Comparison of ENCODE assay signal across 19 cellular contexts in genomic region chr14:56064513-56064912, GRCh38.
"Had no signal": no experiment of that assay in that cellular context is flagged by ENCODE, and none has a peak within 500 bp of the region (broad histone marks: within the 10 kb centered on the region; RNA-seq: fewer than 3 reads in every experiment).

No MANE protein-coding gene starts in this region.

- DNase-seq: Kasumi-1, MM.1S, NCI-H1092 treated with DMSO at 0.1 percent for 48 hours, NCI-H1436, NCI-H187, NCI-H2029 treated with DMSO at 0.1 percent for 48 hours, NCI-H2171, NCI-H446 treated with DMSO at 0.1 percent for 48 hours, NCI-H510A treated with DMSO at 0.1 percent for 48 hours, NCI-H526, Right ventricle myocardium superior, RPMI8226, SIG-M5 had no signal

- H3K27me3 Mint-ChIP-seq: IgD-negative memory B cell had no signal

- ATAC-seq: K562 had no signal

- H3K27ac Mint-ChIP-seq: IgD-negative memory B cell had no signal

- H3K36me3 Mint-ChIP-seq: IgD-negative memory B cell had no signal

- H3K4me3 ChIP-seq: K562, SJSA1, SK-N-MC had no signal

- H3K9me3 ChIP-seq: SJSA1 had no signal

- H3K4me1 ChIP-seq: SJSA1 had no signal

- H3K4me1 Mint-ChIP-seq: IgD-negative memory B cell had no signal

- H3K27ac ChIP-seq: HL-60, KMS-11, SJSA1, SK-N-MC had no signal

- H3K4me3 Mint-ChIP-seq: IgD-negative memory B cell had no signal

- H3K9me3 Mint-ChIP-seq: IgD-negative memory B cell had no signal

- H3K36me3 ChIP-seq: SJSA1 had no signal

- H3K4me2 ChIP-seq: KMS-11 had no signal
